17 cellular contexts compared by ENCODE assay signal in genomic region chr19:2202366-2202765, GRCh38.
"Had no signal": no experiment of that assay in that cellular context is flagged by ENCODE, and none has a peak within 500 bp of the region (broad histone marks: within the 10 kb centered on the region; RNA-seq: fewer than 3 reads in every experiment).

No MANE protein-coding gene starts in this region.

- H3K36me3 ChIP-seq: neural progenitor cell, ovary, uterus had no signal

- ATAC-seq: left cardiac atrium, lower lobe of right lung, natural killer cell, right cardiac atrium had no signal

- H3K27ac ChIP-seq: epithelial cell of prostate, foreskin keratinocyte, hepatocyte, left ventricle myocardium inferior, lower lobe of right lung, ovary, thyroid gland, uterus had no signal

- H3K4me3 ChIP-seq: hepatocyte, left ventricle myocardium inferior, lower lobe of right lung, neural progenitor cell, ovary, smooth muscle cell, thyroid gland, uterus had no signal

- H3K9me3 ChIP-seq: left ventricle myocardium inferior, lower lobe of right lung, ovary, thyroid gland, uterus had no signal

- DNase-seq: effector memory CD4-positive, alpha-beta T cell; kidney; left cardiac atrium; left ventricle myocardium inferior; lower lobe of right lung; natural killer cell; ovary; right cardiac atrium; stimulated activated CD4-positive, alpha-beta T cell treated with anti-CD3 and anti-CD28 coated beads, Interleukin-2, amount 100 ng/mL, for 48 hours; stimulated activated naive CD4-positive, alpha-beta T cell treated with Interleukin-2 at 50 U/mL for 16 hours; thyroid gland; uterus had no signal

- H3K4me1 ChIP-seq: lower lobe of right lung, thyroid gland, uterus had no signal
